ENCODE assay signal across 7 cellular contexts in the genomic region with DNA sequence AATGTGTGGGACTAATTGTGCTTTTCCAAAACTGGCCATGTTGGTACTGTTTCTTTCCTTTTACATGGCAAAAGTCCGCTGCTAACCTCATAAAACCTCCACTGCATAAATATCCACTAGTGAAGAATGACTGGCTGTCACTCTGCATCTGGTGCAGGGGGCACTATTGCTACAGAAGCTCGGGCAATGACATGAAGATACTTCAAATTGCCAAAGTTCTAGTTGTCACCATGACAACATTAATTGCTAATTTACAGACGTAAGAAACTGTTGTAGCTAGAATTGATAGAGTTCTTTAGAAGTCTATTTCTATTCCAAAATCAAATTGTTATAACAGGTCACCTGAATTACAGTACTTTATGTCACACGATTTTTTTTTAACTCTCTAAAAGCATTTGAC. TPM values are rescaled to one million over a fixed set of nuclear protein-coding genes. Genes with fewer than 3 reads are reported as not detected.
A peak's percentile ranks its signal among the peaks of the same experiment; 100 is the strongest.
DNase-seq lines count a peak whose midpoint lies in the region; ATAC-seq, FAIRE-seq and TF ChIP-seq lines count a peak whose summit lies in the region.

No MANE protein-coding gene starts in this region.

- peaks cover 14% of the 10 kb centered on the region for H3K4me1 Mint-ChIP-seq in neural progenitor cell

- peaks cover 10% of the 10 kb centered on the region for H3K4me1 ChIP-seq in neural progenitor cell

- H3K79me2 ChIP-seq in neural progenitor cell (ENCODE audit: low read depth), result peaks cover 17% of the 10 kb centered on the region

- H3K27ac Mint-ChIP-seq in neural progenitor cell, result peak overlapping the region; percentile 100

- H4K20me1 ChIP-seq in neural progenitor cell (ENCODE audit: low read depth), result no peaks in the 10 kb centered on the region

- no peaks in the 10 kb centered on the region for H3K27me3 ChIP-seq in neural progenitor cell

- no peaks in the 10 kb centered on the region for H3K9me3 ChIP-seq in neural progenitor cell (ENCODE audit: low read depth)

- H3K4me3 ChIP-seq in neural progenitor cell, result peak overlapping the region; percentile 72

- H3K4me3 Mint-ChIP-seq in neural progenitor cell, result peak overlapping the region; percentile 99

- H3K27ac ChIP-seq in neural progenitor cell, result no peak overlapping the region

- no peak overlapping the region for H3K9ac ChIP-seq in neural progenitor cell

- TF ChIP-seq CTCF in neural progenitor cell (IDR thresholded peaks at IDR 0.05), result peak; percentile 11

- peak; percentile 42 for FAIRE-seq in GM12892 (lab: Jason Lieb, UNC)

- DNase-seq in GM12892 (ENCODE audit: insufficient read length), result no peak
- peak; percentile 19 for DNase-seq in NCI-H1694 (lab: John Stamatoyannopoulos, UW)
- peak; percentile 25 for DNase-seq in central memory CD4-positive, alpha-beta T cell
- DNase-seq in neural progenitor cell (ENCODE audit: low spot score), result no peak
- DNase-seq in left colon, result no peak
- no peak for DNase-seq in DMS153 (lab: John Stamatoyannopoulos, UW)
- DNase-seq in cerebellar cortex (ENCODE audit: low spot score), result no peak

- TF ChIP-seq POLR2A in GM12892 (IDR thresholded peaks at IDR 0.05; ENCODE audit: low read depth, low read length), result no peak

- peak overlapping the region; percentile 94 for H3K4me2 ChIP-seq in neural progenitor cell

- peaks cover 19% of the 10 kb centered on the region for H3K36me3 ChIP-seq in neural progenitor cell

- peaks cover 16% of the 10 kb centered on the region for H3K9me3 Mint-ChIP-seq in neural progenitor cell

- no peak for ATAC-seq in left colon

- H3K27me3 Mint-ChIP-seq in neural progenitor cell (ENCODE audit: insufficient read depth, low read depth), result peaks cover 5% of the 10 kb centered on the region

- peak overlapping the region; percentile 95 for H2AFZ ChIP-seq in neural progenitor cell (replicated peaks)

- peaks cover 10% of the 10 kb centered on the region for H3F3A ChIP-seq in neural progenitor cell (ENCODE audit: low read depth)

- intact Hi-C loops in left colon (cut with DNase I, micrococcal nuclease), result no loop called here

- peaks cover 16% of the 10 kb centered on the region for H3K36me3 Mint-ChIP-seq in neural progenitor cell

RNA-seq across cellular contexts. Expression of gene CFAP210, which starts 0.9 kb away (rescaled TPM):
- polyA plus RNA-seq in GM12892 (2012; ENCODE audit: missing spikeins), result not detected
- 1.2 and 2.5 TPM in 2 replicates for total RNA-seq in neural progenitor cell (ENCODE audit: low replicate concordance)
- not detected for total RNA-seq in left colon

RNA-seq across cellular contexts. Expression of gene PHOSPHO2, which starts 0.9 kb away (rescaled TPM):
- polyA plus RNA-seq in GM12892 (2012; ENCODE audit: missing spikeins), result 4.1 TPM
- total RNA-seq in neural progenitor cell (ENCODE audit: low replicate concordance) (9.2 and 16.8 TPM in 2 replicates), left colon (1 to 10 TPM; 7.4 to 8.3 TPM)

RNA-seq across cellular contexts. Expression of gene KLHL23, which starts 40.3 kb away (rescaled TPM):
- polyA plus RNA-seq in GM12892 (2012; ENCODE audit: missing spikeins), result 13.3 TPM
- total RNA-seq in neural progenitor cell (ENCODE audit: low replicate concordance), result 72.4 and 107 TPM in 2 replicates
- 10 to 100 TPM in 1 of 2 donors, 1 to 10 TPM in 1; 9.7 to 12.9 TPM for total RNA-seq in left colon

Comparison
In these comparisons a context has a peak if more than half of its experiments do, and no peak if none do; other contexts are left out.
1. DNase-seq: peak in NCI-H1694 (single experiment) and central memory CD4-positive, alpha-beta T cell (single experiment); none in GM12892 (single experiment), neural progenitor cell (single experiment), left colon (0 of 2), DMS153 (single experiment) and cerebellar cortex (single experiment).